15 cellular contexts compared by ENCODE assay signal in the genomic region with DNA sequence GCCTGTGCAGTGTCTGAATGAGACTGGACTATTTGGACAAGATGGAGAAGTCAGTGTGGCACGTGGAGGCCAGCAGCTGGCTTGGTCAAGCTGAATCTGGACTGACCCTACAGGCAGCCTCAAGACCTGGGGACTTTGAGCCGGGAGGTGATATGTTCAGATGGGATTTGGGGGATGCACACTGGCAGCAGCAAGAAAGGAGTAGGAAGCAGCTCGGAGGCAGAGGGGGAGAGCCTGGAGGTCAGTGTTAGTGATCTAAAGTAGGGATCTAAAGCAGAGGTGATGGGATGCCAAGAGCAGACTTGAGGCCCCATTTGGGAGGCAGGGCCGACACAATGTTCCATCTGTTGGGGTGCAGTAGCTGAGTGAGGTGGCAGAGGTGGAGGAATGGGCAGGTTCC. TPM values are rescaled to one million over a fixed set of nuclear protein-coding genes. Genes with fewer than 3 reads are reported as not detected.
A peak's percentile ranks its signal among the peaks of the same experiment; 100 is the strongest.
DNase-seq lines count a peak whose midpoint lies in the region; ATAC-seq and TF ChIP-seq lines count a peak whose summit lies in the region.
"Had no signal": no experiment of that assay in that cellular context is flagged by ENCODE, and none has a peak within 500 bp of the region (broad histone marks: within the 10 kb centered on the region; RNA-seq: fewer than 3 reads in every experiment).

No MANE protein-coding gene starts in this region.

- DNase-seq in CD4-positive, CD25-positive, alpha-beta regulatory T cell = no peak
- no peak for DNase-seq in activated T-helper 1 cell treated with anti-CD3 and anti-CD28 coated beads, Interleukin-12 subunit alpha, Interleukin-12 subunit beta, Interleukin-2, Interleukin-4 antibody, amounts not matched to agents 30 ng/mL and 10 ng/mL and 1 ng/mL, durations not matched to agents 14 hours and 24 hours and 36 hours (ENCODE audit: low spot score)
- DNase-seq in mesendoderm (no peak), endodermal cell (no peak), smooth muscle cell (lab: John Stamatoyannopoulos, UW; ENCODE audit: unreplicated experiment) (no peak), EL (no peak)
- DNase-seq: MG63; NCI-H446 treated with DMSO at 0.1 percent for 48 hours; stimulated activated CD4-positive, alpha-beta T cell treated with anti-CD3 and anti-CD28 coated beads, Interleukin-4, amount 100 ng/mL, for 24 hours; thyroid gland had no signal

- H3K4me3 Mint-ChIP-seq in CD4-positive, CD25-positive, alpha-beta regulatory T cell = peak overlapping the region in 2 of 4 donors; percentile 92 to 98
- no peak overlapping the region for H3K4me3 Mint-ChIP-seq in activated T-helper 1 cell treated with anti-CD3 and anti-CD28 coated beads, Interleukin-12 subunit alpha, Interleukin-12 subunit beta, Interleukin-2, Interleukin-4 antibody, amounts not matched to agents 30 ng/mL and 10 ng/mL and 1 ng/mL, durations not matched to agents 14 hours and 24 hours and 36 hours
- no peak overlapping the region for H3K4me3 Mint-ChIP-seq in endodermal cell
- H3K4me3 Mint-ChIP-seq: B cell, GM23338 had no signal

- H3K18ac ChIP-seq in mesendoderm (ENCODE audit: low read length) = no peak overlapping the region

- H4K5ac ChIP-seq in mesendoderm (ENCODE audit: low read length) = no peak overlapping the region

- no peaks in the 10 kb centered on the region for H4K20me1 ChIP-seq in BLaER1
- H4K20me1 ChIP-seq in smooth muscle cell (ENCODE audit: low read depth) = no peaks in the 10 kb centered on the region

- H2BK5ac ChIP-seq in mesendoderm (ENCODE audit: low read length) = peak overlapping the region; percentile 8

- no peak overlapping the region for H2AK5ac ChIP-seq in mesendoderm (ENCODE audit: low read length)

- H3K9ac ChIP-seq in BLaER1 (peak overlapping the region; percentile 86; the same call in 1 of the 2 replicates), mesendoderm (ENCODE audit: low read length) (peak overlapping the region; percentile 17), endodermal cell (ENCODE audit: extremely low read depth, low read length, poor library complexity, severe bottlenecking) (no peak overlapping the region), smooth muscle cell (ENCODE audit: low read depth) (no peak overlapping the region)

- peak overlapping the region in 2 of 3 donors; percentile 53 to 93 for H3K27ac Mint-ChIP-seq in CD4-positive, CD25-positive, alpha-beta regulatory T cell
- peak overlapping the region; percentile 37 for H3K27ac Mint-ChIP-seq in activated T-helper 1 cell treated with anti-CD3 and anti-CD28 coated beads, Interleukin-12 subunit alpha, Interleukin-12 subunit beta, Interleukin-2, Interleukin-4 antibody, amounts not matched to agents 30 ng/mL and 10 ng/mL and 1 ng/mL, durations not matched to agents 14 hours and 24 hours and 36 hours
- H3K27ac Mint-ChIP-seq in endodermal cell = no peak overlapping the region
- H3K27ac Mint-ChIP-seq: GM23338 had no signal

- peaks cover 91% of the 10 kb centered on the region for H3K4me1 ChIP-seq in BLaER1
- H3K4me1 ChIP-seq in CD4-positive, CD25-positive, alpha-beta regulatory T cell (ENCODE audit: control insufficient read depth, insufficient read depth, low read length, poor library complexity, severe bottlenecking) = peaks cover 41% of the 10 kb centered on the region
- peaks cover 16% of the 10 kb centered on the region for H3K4me1 ChIP-seq in mesendoderm (ENCODE audit: control insufficient read depth, low read depth, low read length)
- H3K4me1 ChIP-seq in endodermal cell (ENCODE audit: control insufficient read depth, insufficient read depth, low read length) = peaks cover 23% of the 10 kb centered on the region
- peaks cover 12% of the 10 kb centered on the region for H3K4me1 ChIP-seq in smooth muscle cell (ENCODE audit: low read depth)

- WGBS in mesendoderm (ENCODE audit: extremely low coverage, insufficient coverage, low lambda C conversion rate) = no CpG with 5 or more reads among the region's 4 CpGs
- 88 to 89% methylated on average over 3 to 4 of the region's 4 CpGs for WGBS in endodermal cell (ENCODE audit: insufficient coverage in 1 of 2, insufficient read length in 1 of 2), 2 experiments
- WGBS in smooth muscle cell (ENCODE audit: low lambda C conversion rate) = 90% methylated on average over 4 of the region's 4 CpGs

- H3F3A ChIP-seq in smooth muscle cell (ENCODE audit: low read depth) = peaks cover 9% of the 10 kb centered on the region

- H3K27me3 Mint-ChIP-seq in CD4-positive, CD25-positive, alpha-beta regulatory T cell = no peaks in the 10 kb centered on the region
- H3K27me3 Mint-ChIP-seq in activated T-helper 1 cell treated with anti-CD3 and anti-CD28 coated beads, Interleukin-12 subunit alpha, Interleukin-12 subunit beta, Interleukin-2, Interleukin-4 antibody, amounts not matched to agents 30 ng/mL and 10 ng/mL and 1 ng/mL, durations not matched to agents 14 hours and 24 hours and 36 hours (ENCODE audit: insufficient read depth) = no peaks in the 10 kb centered on the region
- H3K27me3 Mint-ChIP-seq in endodermal cell (ENCODE audit: insufficient read depth) = peaks cover 11% of the 10 kb centered on the region
- H3K27me3 Mint-ChIP-seq: B cell had no signal

- H3K4me3 ChIP-seq in BLaER1 = 0 out of 2 replicates have a peak overlapping the region, but pooled peaks have one; percentile 75
- H3K4me3 ChIP-seq in CD4-positive, CD25-positive, alpha-beta regulatory T cell (ENCODE audit: low read depth, low read length) = no peak overlapping the region
- no peak overlapping the region for H3K4me3 ChIP-seq in mesendoderm (ENCODE audit: low read length)
- H3K4me3 ChIP-seq in endodermal cell (ENCODE audit: low read length) = no peak overlapping the region
- no peak overlapping the region for H3K4me3 ChIP-seq in smooth muscle cell
- H3K4me3 ChIP-seq: coronary artery, GM23338, MG63, thyroid gland had no signal

- TF ChIP-seq CTCF in endodermal cell (conservative IDR thresholded peaks at IDR 0.05) (no peak), smooth muscle cell (IDR thresholded peaks at IDR 0.05; ENCODE audit: borderline replicate concordance, insufficient read depth, poor library complexity, severe bottlenecking) (no peak)

- H3K27ac ChIP-seq in BLaER1 (peak overlapping the region; percentile 91), mesendoderm (ENCODE audit: low read depth, low read length) (no peak overlapping the region), endodermal cell (ENCODE audit: low read depth, low read length) (no peak overlapping the region), smooth muscle cell (ENCODE audit: low read depth) (no peak overlapping the region)
- H3K27ac ChIP-seq in CD4-positive, CD25-positive, alpha-beta regulatory T cell (ENCODE audit: insufficient read depth, low read length, poor library complexity, severe bottlenecking) = peak overlapping the region; percentile 88
- H3K27ac ChIP-seq: coronary artery, epithelial cell of prostate, thyroid gland had no signal

- H4K8ac ChIP-seq in mesendoderm (ENCODE audit: low read depth, low read length) = no peak overlapping the region

- H3K36me3 ChIP-seq in BLaER1 = peaks cover 29% of the 10 kb centered on the region
- H3K36me3 ChIP-seq in CD4-positive, CD25-positive, alpha-beta regulatory T cell (ENCODE audit: control insufficient read depth, insufficient read depth, low read length) = peaks cover 42% of the 10 kb centered on the region
- no peaks in the 10 kb centered on the region for H3K36me3 ChIP-seq in mesendoderm (ENCODE audit: control insufficient read depth, insufficient read depth, low read length)
- no peaks in the 10 kb centered on the region for H3K36me3 ChIP-seq in endodermal cell (ENCODE audit: control insufficient read depth, insufficient read depth, low read length)
- no peaks in the 10 kb centered on the region for H3K36me3 ChIP-seq in smooth muscle cell (ENCODE audit: low read depth)
- H3K36me3 ChIP-seq: MG63 had no signal

- H3K9me3 ChIP-seq in BLaER1 (no peaks in the 10 kb centered on the region), endodermal cell (ENCODE audit: control insufficient read depth, low read length) (no peaks in the 10 kb centered on the region), smooth muscle cell (replicated peaks; ENCODE audit: low read depth) (no peaks in the 10 kb centered on the region)
- H3K9me3 ChIP-seq in CD4-positive, CD25-positive, alpha-beta regulatory T cell (ENCODE audit: control insufficient read depth in 2 of 2, low read length in 2 of 2) = no peaks in the 10 kb centered on the region
- H3K9me3 ChIP-seq: MG63, thyroid gland had no signal

- intact Hi-C loops in activated T-helper 1 cell treated with anti-CD3 and anti-CD28 coated beads, Interleukin-12 subunit alpha, Interleukin-12 subunit beta, Interleukin-2, Interleukin-4 antibody, amounts not matched to agents 30 ng/mL and 10 ng/mL and 1 ng/mL, durations not matched to agents 14 hours and 24 hours and 36 hours (cut with micrococcal nuclease) = no loop called here

- no peaks in the 10 kb centered on the region for H3K79me2 ChIP-seq in mesendoderm (ENCODE audit: control insufficient read depth, insufficient read depth, low read length)
- H3K79me2 ChIP-seq in smooth muscle cell (ENCODE audit: low read depth) = no peaks in the 10 kb centered on the region

- no peaks in the 10 kb centered on the region for H3K9me3 Mint-ChIP-seq in CD4-positive, CD25-positive, alpha-beta regulatory T cell
- H3K9me3 Mint-ChIP-seq in activated T-helper 1 cell treated with anti-CD3 and anti-CD28 coated beads, Interleukin-12 subunit alpha, Interleukin-12 subunit beta, Interleukin-2, Interleukin-4 antibody, amounts not matched to agents 30 ng/mL and 10 ng/mL and 1 ng/mL, durations not matched to agents 14 hours and 24 hours and 36 hours = no peaks in the 10 kb centered on the region
- H3K9me3 Mint-ChIP-seq in endodermal cell = no peaks in the 10 kb centered on the region

- no peak overlapping the region for H3K4ac ChIP-seq in mesendoderm (ENCODE audit: low read depth, low read length)

- H3K23ac ChIP-seq in mesendoderm (ENCODE audit: low read length) = no peak overlapping the region

- no peaks in the 10 kb centered on the region for H3K27me3 ChIP-seq in BLaER1
- no peaks in the 10 kb centered on the region for H3K27me3 ChIP-seq in CD4-positive, CD25-positive, alpha-beta regulatory T cell (ENCODE audit: control insufficient read depth, insufficient read depth, low read length)
- no peaks in the 10 kb centered on the region for H3K27me3 ChIP-seq in mesendoderm (ENCODE audit: insufficient read depth, low read length, poor library complexity)
- peaks cover 14% of the 10 kb centered on the region for H3K27me3 ChIP-seq in endodermal cell (ENCODE audit: control insufficient read depth, insufficient read depth, low read length, poor library complexity, severe bottlenecking)
- no peaks in the 10 kb centered on the region for H3K27me3 ChIP-seq in smooth muscle cell (ENCODE audit: low read depth)
- H3K27me3 ChIP-seq: MG63, thyroid gland had no signal

- H3K56ac ChIP-seq in mesendoderm (ENCODE audit: low read length) = peak overlapping the region; percentile 75

- no peaks in the 10 kb centered on the region for H3K79me1 ChIP-seq in mesendoderm (ENCODE audit: low read length)

- H2BK15ac ChIP-seq in mesendoderm (replicated peaks; ENCODE audit: low read depth) = no peak overlapping the region

- H3K4me2 ChIP-seq in BLaER1 (peak overlapping the region; percentile 99), mesendoderm (ENCODE audit: low read length) (no peak overlapping the region), smooth muscle cell (no peak overlapping the region)

- no peak overlapping the region for H2BK120ac ChIP-seq in mesendoderm (ENCODE audit: low read depth, low read length)

- H3K4me1 Mint-ChIP-seq in CD4-positive, CD25-positive, alpha-beta regulatory T cell = peaks cover 10 to 56% (median 25%) of the 10 kb centered on the region in 4 donors
- peaks cover 40% of the 10 kb centered on the region for H3K4me1 Mint-ChIP-seq in activated T-helper 1 cell treated with anti-CD3 and anti-CD28 coated beads, Interleukin-12 subunit alpha, Interleukin-12 subunit beta, Interleukin-2, Interleukin-4 antibody, amounts not matched to agents 30 ng/mL and 10 ng/mL and 1 ng/mL, durations not matched to agents 14 hours and 24 hours and 36 hours (ENCODE audit: low read depth)
- H3K4me1 Mint-ChIP-seq in endodermal cell = peaks cover 22% of the 10 kb centered on the region

- ATAC-seq in CD4-positive, CD25-positive, alpha-beta regulatory T cell (ENCODE audit: low read depth in 2 of 2) = no peak
- ATAC-seq: GM23338 had no signal

- H3K36me3 Mint-ChIP-seq in CD4-positive, CD25-positive, alpha-beta regulatory T cell = peaks cover 23% of the 10 kb centered on the region
- peaks cover 27% of the 10 kb centered on the region for H3K36me3 Mint-ChIP-seq in activated T-helper 1 cell treated with anti-CD3 and anti-CD28 coated beads, Interleukin-12 subunit alpha, Interleukin-12 subunit beta, Interleukin-2, Interleukin-4 antibody, amounts not matched to agents 30 ng/mL and 10 ng/mL and 1 ng/mL, durations not matched to agents 14 hours and 24 hours and 36 hours (ENCODE audit: low read depth)
- peaks cover 3% of the 10 kb centered on the region for H3K36me3 Mint-ChIP-seq in endodermal cell (ENCODE audit: low read depth)

- H2AFZ ChIP-seq in smooth muscle cell (ENCODE audit: low read depth) = no peak overlapping the region
- H2AFZ ChIP-seq: GM23338 had no signal

RNA-seq across cellular contexts. Expression of a gene that starts 2.8 kb away (rescaled TPM):
- total RNA-seq in CD4-positive, CD25-positive, alpha-beta regulatory T cell = 68.7 TPM
- 10 to 100 TPM; 60.7 to 75.8 (median 69.8) TPM for polyA plus RNA-seq in CD4-positive, CD25-positive, alpha-beta regulatory T cell
- total RNA-seq in activated T-helper 1 cell treated with anti-CD3 and anti-CD28 coated beads, Interleukin-12 subunit alpha, Interleukin-12 subunit beta, Interleukin-2, Interleukin-4 antibody, amounts not matched to agents 30 ng/mL and 10 ng/mL and 1 ng/mL, durations not matched to agents 14 hours and 24 hours and 36 hours = 54.6 and 55.7 TPM in 2 replicates
- polyA plus RNA-seq in mesendoderm (2013, experiment 1 of 2) = 6.9 TPM
- 6.5 TPM for polyA plus RNA-seq in mesendoderm (2013, experiment 2 of 2)
- total RNA-seq in endodermal cell (10 to 100 TPM; 14.6 to 16.0 TPM), smooth muscle cell (10.8 and 11.3 TPM in 2 replicates)
- 3.1 TPM for polyA plus RNA-seq in endodermal cell (2013, experiment 1 of 2)
- polyA plus RNA-seq in endodermal cell (2013, experiment 2 of 2) = 2.1 TPM
- polyA plus RNA-seq in smooth muscle cell = 8.4 and 16.8 TPM in 2 replicates

Comparison
In these comparisons a context has a peak if more than half of its experiments do, and no peak if none do; other contexts are left out.
1. H3K27ac ChIP-seq: peak in BLaER1 (single experiment) and CD4-positive, CD25-positive, alpha-beta regulatory T cell (single experiment); none in mesendoderm (single experiment), endodermal cell (single experiment) and smooth muscle cell (single experiment).
2. H3K9ac ChIP-seq: peak in BLaER1 (single experiment) and mesendoderm (single experiment); none in endodermal cell (single experiment) and smooth muscle cell (single experiment).